ENCODE assay signal across 7 cellular contexts in genomic region chr19:47305309-47305751, GRCh38. TPM values are rescaled to one million over a fixed set of nuclear protein-coding genes. Genes with fewer than 3 reads are reported as not detected.
DNase-seq lines count a peak whose midpoint lies in the region; ATAC-seq, FAIRE-seq and TF ChIP-seq lines count a peak whose summit lies in the region.

No MANE protein-coding gene starts in this region.

- POLR2A ChIA-PET in HepG2 (lab: Yijun Ruan, JAX) = interaction anchor here (0.7 kb wide), 1 partner anchor 31 kb away, joined by 3 read pairs; the partner anchor contains the start of gene INAFM1

- DNase-seq in NCI-H128 (lab: John Stamatoyannopoulos, UW; ENCODE audit: unreplicated experiment) (peak; percentile 11), cardiac fibroblast (ENCODE audit: low read depth in 2 of 2) (peak; percentile 79 to 96), HepG2 (ENCODE audit: low spot score) (peak; percentile 81)
- peak; percentile 29 to 57 (median 34) for DNase-seq in stimulated activated CD4-positive, alpha-beta T cell treated with anti-CD3 and anti-CD28 coated beads, TNF-alpha, amount 100 ng/mL, for 24 hours (ENCODE audit: low read depth in 3 of 3)

- H4K20me1 ChIP-seq in HepG2 (ENCODE audit: insufficient read depth, low read length) = no peaks in the 10 kb centered on the region

- H3K4me2 ChIP-seq in HepG2 (ENCODE audit: low read depth, low read length) = peak overlapping the region; percentile 88

- TF ChIP-seq RAD21 in HepG2 (CRISPR knock-in tag; IDR thresholded peaks at IDR 0.05) = peak; percentile 35; the same call in 1 of the 2 replicates

- no peak for TF ChIP-seq POLR2A in HepG2 (IDR thresholded peaks at IDR 0.05; ENCODE audit: insufficient read depth in 1 of 2, low read depth in 2 of 2, low read length in 2 of 2)

- WGBS in HepG2 (ENCODE audit: low lambda C conversion rate) = 1% methylated on average over 14 of the region's 14 CpGs

- peaks cover 27% of the 10 kb centered on the region for H3K4me1 ChIP-seq in HepG2 (ENCODE audit: insufficient read depth, low read length)

- H3K27ac ChIP-seq in VCaP = 0 out of 2 replicates have a peak overlapping the region, but pooled peaks have one; percentile 12
- H3K27ac ChIP-seq in HepG2 (ENCODE audit: extremely low read length, insufficient read depth, low read length) = peak overlapping the region; percentile 32

- intact Hi-C loops in HepG2 (cut with micrococcal nuclease; ENCODE audit: unreplicated experiment) = loop anchor here (1.0 to 2.0 kb wide), 2 partner anchors 9 to 47 kb away; no protein-coding TSS in a partner anchor

- H3K9ac ChIP-seq in HepG2 (ENCODE audit: insufficient read depth, low read depth, low read length) = peak overlapping the region; percentile 10; the same call in 1 of the 2 replicates

- BruUV-seq in HepG2 (replicated peaks; lab: Mats Ljungman, UMichigan) = no TSS peak

- H3K27me3 ChIP-seq in HepG2 (ENCODE audit: control insufficient read depth in 1 of 2, insufficient read depth in 2 of 2, low read length in 2 of 2) = 0 out of 5 replicates have a peak, but pooled peaks cover 0 to 1% of the 10 kb centered on the region in 2 experiments

- no peaks in the 10 kb centered on the region for H3K9me3 ChIP-seq in HepG2 (ENCODE audit: low read length)

- in situ Hi-C loops in HepG2 (cut with HindIII; ENCODE audit: extremely low pct_ligation_motif_present, low pct_unique_long_range_greater_than_20kb) = no loop called here

- TF ChIP-seq CTCF in GM12872 (IDR thresholded peaks at IDR 0.05; ENCODE audit: insufficient read depth, low read depth, low read length) (peak; percentile 99), VCaP (conservative IDR thresholded peaks at IDR 0.05) (peak; percentile 98), cardiac fibroblast (IDR thresholded peaks at IDR 0.05; ENCODE audit: low read depth, low read length) (peak; percentile 98), HepG2 (CRISPR knock-in tag; IDR thresholded peaks at IDR 0.05) (peak; percentile 91)

- H2AFZ ChIP-seq in HepG2 (ENCODE audit: low read length) = no peak overlapping the region

- H3K36me3 ChIP-seq in HepG2 (replicated peaks in 1 of 2; ENCODE audit: control insufficient read depth in 1 of 2, insufficient read depth in 2 of 2, low read length in 2 of 2) = no peaks in the 10 kb centered on the region

- TF ChIP-seq EP300 in HepG2 (IDR thresholded peaks at IDR 0.05; ENCODE audit: low read depth in 2 of 2, low read length in 2 of 2) (peak in 1 of 2 experiments; percentile 13; a peak in 1 of 4 replicates), HepG2 (CRISPR knock-in tag; IDR thresholded peaks at IDR 0.05; ENCODE audit: borderline replicate concordance) (0 out of 2 replicates have a peak, but pooled peaks have one; percentile 16)

- no peaks in the 10 kb centered on the region for H3K79me2 ChIP-seq in HepG2 (ENCODE audit: insufficient read depth, low read length)

- no peak overlapping the region for H3K4me3 ChIP-seq in cardiac fibroblast (replicated peaks in 1 of 2; ENCODE audit: low read depth in 2 of 2, low read length in 2 of 2)
- H3K4me3 ChIP-seq in HepG2 (replicated peaks in 1 of 3; ENCODE audit: insufficient read depth in 1 of 3, low read depth in 2 of 3, low read length in 3 of 3) = peak overlapping the region in 1 of 3 experiments; percentile 13; a peak in 1 of 6 replicates

- CTCF ChIA-PET in HepG2 (lab: Yijun Ruan, JAX; ENCODE audit: low intra/inter-chr PET ratio, low total read pairs) = interaction anchor here (0.7 to 1.4 kb wide), 3 partner anchors 8 to 86 kb away, joined by 3 to 7 read pairs (median 4); no protein-coding TSS in a partner anchor

- ATAC-seq in HepG2 (peak; percentile 76), HG03565 (IDR thresholded peaks at IDR 0.05; ENCODE audit: unreplicated experiment) (no peak)

- peak; percentile 97 for FAIRE-seq in HepG2 (lab: Jason Lieb, UNC)

RNA-seq across cellular contexts. Expression of gene C5AR1, which starts 4.3 kb away (rescaled TPM):
- total RNA-seq in HepG2 (2016; rRNA removed; fragmentation: Illumina TruSeq; extraction: Trizol) = 0.07 TPM in 1 of 2 replicates, not detected in the other
- 0.71 TPM in 1 of 2 replicates, not detected in the other for total RNA-seq in HepG2 (2016; cell fraction: cytosol; rRNA removed; fragmentation: Illumina TruSeq; extraction: Trizol; ENCODE audit: low read depth)
- total RNA-seq in HepG2 (2016; cell fraction: insoluble cytoplasmic fraction; rRNA removed; fragmentation: Illumina TruSeq; extraction: Trizol) = 0.15 TPM in 1 of 2 replicates, not detected in the other
- 0.07 TPM in 1 of 2 replicates, not detected in the other for total RNA-seq in HepG2 (2016; cell fraction: membrane; rRNA removed; fragmentation: Illumina TruSeq; extraction: Trizol)
- not detected in 2 replicates for total RNA-seq in HepG2 (2016; cell fraction: nucleus; rRNA removed; fragmentation: Illumina TruSeq; extraction: Trizol)
- polyA plus RNA-seq in HepG2 (2011; rRNA removed) = 1.6 and 3.9 TPM in 2 replicates
- polyA plus RNA-seq in HepG2 (2011; cell fraction: cytosol; rRNA removed) = 0.85 and 2.3 TPM in 2 replicates
- polyA plus RNA-seq in HepG2 (2011; cell fraction: nucleus; rRNA removed) = 0.59 and 1.6 TPM in 2 replicates
- 4.2 and 10.7 TPM in 2 replicates for polyA plus RNA-seq in HepG2 (2012)
- polyA plus RNA-seq in HepG2 (2016; cell fraction: cytosol; fragmentation: Illumina TruSeq; extraction: Trizol; ENCODE audit: low read depth) = not detected in 2 replicates
- polyA plus RNA-seq in HepG2 (2016; cell fraction: insoluble cytoplasmic fraction; fragmentation: Illumina TruSeq; extraction: Trizol; ENCODE audit: low read depth) = 0.44 TPM in 1 of 2 replicates, not detected in the other
- polyA plus RNA-seq in HepG2 (2016; cell fraction: membrane; fragmentation: Illumina TruSeq; extraction: Trizol; ENCODE audit: low read depth) = 0.09 TPM in 1 of 2 replicates, not detected in the other
- 0.45 and 1.1 TPM in 2 replicates for polyA plus RNA-seq in HepG2 (2016; cell fraction: nucleus; fragmentation: Illumina TruSeq; extraction: Trizol; ENCODE audit: insufficient read depth, low read depth)
- 2.5 and 3.0 TPM in 2 replicates for polyA minus RNA-seq in HepG2 (2011; rRNA and poly(A)+ RNA removed; ENCODE audit: low replicate concordance)
- 1.8 and 2.6 TPM in 2 replicates for polyA minus RNA-seq in HepG2 (2011; cell fraction: cytosol; rRNA and poly(A)+ RNA removed)
- 0.39 and 0.75 TPM in 2 replicates for polyA minus RNA-seq in HepG2 (2011; cell fraction: nucleus; rRNA and poly(A)+ RNA removed)

RNA-seq across cellular contexts. Expression of gene C5AR2, which starts 26.6 kb away (rescaled TPM):
- 0.09 TPM in 1 of 2 replicates, not detected in the other for total RNA-seq in HepG2 (2016; rRNA removed; fragmentation: Illumina TruSeq; extraction: Trizol)
- total RNA-seq in HepG2 (2016; cell fraction: cytosol; rRNA removed; fragmentation: Illumina TruSeq; extraction: Trizol; ENCODE audit: low read depth) = not detected in 2 replicates
- not detected in 2 replicates for total RNA-seq in HepG2 (2016; cell fraction: insoluble cytoplasmic fraction; rRNA removed; fragmentation: Illumina TruSeq; extraction: Trizol)
- total RNA-seq in HepG2 (2016; cell fraction: membrane; rRNA removed; fragmentation: Illumina TruSeq; extraction: Trizol) = 0.07 TPM in 1 of 2 replicates, not detected in the other
- not detected in 2 replicates for total RNA-seq in HepG2 (2016; cell fraction: nucleus; rRNA removed; fragmentation: Illumina TruSeq; extraction: Trizol)
- polyA plus RNA-seq in HepG2 (2011; rRNA removed) = 0.24 and 0.26 TPM in 2 replicates
- 0.18 and 0.28 TPM in 2 replicates for polyA plus RNA-seq in HepG2 (2011; cell fraction: cytosol; rRNA removed)
- 0.50 and 0.66 TPM in 2 replicates for polyA plus RNA-seq in HepG2 (2011; cell fraction: nucleus; rRNA removed)
- 0.20 and 0.30 TPM in 2 replicates for polyA plus RNA-seq in HepG2 (2012)
- not detected in 2 replicates for polyA plus RNA-seq in HepG2 (2016; cell fraction: cytosol; fragmentation: Illumina TruSeq; extraction: Trizol; ENCODE audit: low read depth)
- polyA plus RNA-seq in HepG2 (2016; cell fraction: insoluble cytoplasmic fraction; fragmentation: Illumina TruSeq; extraction: Trizol; ENCODE audit: low read depth) = not detected in 2 replicates
- polyA plus RNA-seq in HepG2 (2016; cell fraction: membrane; fragmentation: Illumina TruSeq; extraction: Trizol; ENCODE audit: low read depth) = not detected in 2 replicates
- not detected in 2 replicates for polyA plus RNA-seq in HepG2 (2016; cell fraction: nucleus; fragmentation: Illumina TruSeq; extraction: Trizol; ENCODE audit: insufficient read depth, low read depth)
- polyA minus RNA-seq in HepG2 (2011; rRNA and poly(A)+ RNA removed; ENCODE audit: low replicate concordance) = 0.48 and 6.7 TPM in 2 replicates
- 0.10 and 0.18 TPM in 2 replicates for polyA minus RNA-seq in HepG2 (2011; cell fraction: cytosol; rRNA and poly(A)+ RNA removed)
- polyA minus RNA-seq in HepG2 (2011; cell fraction: nucleus; rRNA and poly(A)+ RNA removed) = 0.25 TPM in 1 of 2 replicates, not detected in the other

RNA-seq across cellular contexts. Expression of gene INAFM1, which starts 30.6 kb away (rescaled TPM):
- total RNA-seq in HepG2 (2016; rRNA removed; fragmentation: Illumina TruSeq; extraction: Trizol) = 1.00 and 1.9 TPM in 2 replicates
- 0.81 and 1.1 TPM in 2 replicates for total RNA-seq in HepG2 (2016; cell fraction: cytosol; rRNA removed; fragmentation: Illumina TruSeq; extraction: Trizol; ENCODE audit: low read depth)
- total RNA-seq in HepG2 (2016; cell fraction: insoluble cytoplasmic fraction; rRNA removed; fragmentation: Illumina TruSeq; extraction: Trizol) = 1.1 and 1.8 TPM in 2 replicates
- total RNA-seq in HepG2 (2016; cell fraction: membrane; rRNA removed; fragmentation: Illumina TruSeq; extraction: Trizol) = 1.0 and 1.2 TPM in 2 replicates
- 0.78 and 1.0 TPM in 2 replicates for total RNA-seq in HepG2 (2016; cell fraction: nucleus; rRNA removed; fragmentation: Illumina TruSeq; extraction: Trizol)
- 0.88 and 1.3 TPM in 2 replicates for polyA plus RNA-seq in HepG2 (2011; rRNA removed)
- 0.60 and 0.93 TPM in 2 replicates for polyA plus RNA-seq in HepG2 (2011; cell fraction: cytosol; rRNA removed)
- 5.3 and 5.5 TPM in 2 replicates for polyA plus RNA-seq in HepG2 (2011; cell fraction: nucleus; rRNA removed)
- polyA plus RNA-seq in HepG2 (2012) = 2.8 and 3.1 TPM in 2 replicates
- polyA plus RNA-seq in HepG2 (2016; cell fraction: cytosol; fragmentation: Illumina TruSeq; extraction: Trizol; ENCODE audit: low read depth) = 2.2 and 2.5 TPM in 2 replicates
- 1.8 and 2.4 TPM in 2 replicates for polyA plus RNA-seq in HepG2 (2016; cell fraction: insoluble cytoplasmic fraction; fragmentation: Illumina TruSeq; extraction: Trizol; ENCODE audit: low read depth)
- polyA plus RNA-seq in HepG2 (2016; cell fraction: membrane; fragmentation: Illumina TruSeq; extraction: Trizol; ENCODE audit: low read depth) = 1.7 and 2.2 TPM in 2 replicates
- 4.5 and 6.9 TPM in 2 replicates for polyA plus RNA-seq in HepG2 (2016; cell fraction: nucleus; fragmentation: Illumina TruSeq; extraction: Trizol; ENCODE audit: insufficient read depth, low read depth)
- polyA minus RNA-seq in HepG2 (2011; rRNA and poly(A)+ RNA removed; ENCODE audit: low replicate concordance) = 0.35 and 1.3 TPM in 2 replicates
- 1.2 and 1.5 TPM in 2 replicates for polyA minus RNA-seq in HepG2 (2011; cell fraction: cytosol; rRNA and poly(A)+ RNA removed)
- polyA minus RNA-seq in HepG2 (2011; cell fraction: nucleus; rRNA and poly(A)+ RNA removed) = 0.99 and 1.4 TPM in 2 replicates

RNA-seq across cellular contexts. Expression of gene DHX34, which starts 43.8 kb away (rescaled TPM):
- 8.0 and 12.0 TPM in 2 replicates for total RNA-seq in HepG2 (2016; rRNA removed; fragmentation: Illumina TruSeq; extraction: Trizol)
- 11.3 and 11.4 TPM in 2 replicates for total RNA-seq in HepG2 (2016; cell fraction: cytosol; rRNA removed; fragmentation: Illumina TruSeq; extraction: Trizol; ENCODE audit: low read depth)
- 6.8 and 12.8 TPM in 2 replicates for total RNA-seq in HepG2 (2016; cell fraction: insoluble cytoplasmic fraction; rRNA removed; fragmentation: Illumina TruSeq; extraction: Trizol)
- 8.6 and 9.9 TPM in 2 replicates for total RNA-seq in HepG2 (2016; cell fraction: membrane; rRNA removed; fragmentation: Illumina TruSeq; extraction: Trizol)
- total RNA-seq in HepG2 (2016; cell fraction: nucleus; rRNA removed; fragmentation: Illumina TruSeq; extraction: Trizol) = 12.8 and 13.1 TPM in 2 replicates
- polyA plus RNA-seq in HepG2 (2011; rRNA removed) = 9.2 and 12.5 TPM in 2 replicates
- 4.0 and 5.9 TPM in 2 replicates for polyA plus RNA-seq in HepG2 (2011; cell fraction: cytosol; rRNA removed)
- polyA plus RNA-seq in HepG2 (2011; cell fraction: nucleus; rRNA removed) = 50.6 and 52.9 TPM in 2 replicates
- polyA plus RNA-seq in HepG2 (2012) = 6.5 and 9.0 TPM in 2 replicates
- polyA plus RNA-seq in HepG2 (2016; cell fraction: cytosol; fragmentation: Illumina TruSeq; extraction: Trizol; ENCODE audit: low read depth) = 2.1 and 2.4 TPM in 2 replicates
- polyA plus RNA-seq in HepG2 (2016; cell fraction: insoluble cytoplasmic fraction; fragmentation: Illumina TruSeq; extraction: Trizol; ENCODE audit: low read depth) = 6.9 and 11.0 TPM in 2 replicates
- 3.7 and 4.3 TPM in 2 replicates for polyA plus RNA-seq in HepG2 (2016; cell fraction: membrane; fragmentation: Illumina TruSeq; extraction: Trizol; ENCODE audit: low read depth)
- polyA plus RNA-seq in HepG2 (2016; cell fraction: nucleus; fragmentation: Illumina TruSeq; extraction: Trizol; ENCODE audit: insufficient read depth, low read depth) = 28.7 and 30.5 TPM in 2 replicates
- polyA minus RNA-seq in HepG2 (2011; rRNA and poly(A)+ RNA removed; ENCODE audit: low replicate concordance) = 18.8 and 19.4 TPM in 2 replicates
- 3.9 and 7.7 TPM in 2 replicates for polyA minus RNA-seq in HepG2 (2011; cell fraction: cytosol; rRNA and poly(A)+ RNA removed)
- 16.0 and 18.4 TPM in 2 replicates for polyA minus RNA-seq in HepG2 (2011; cell fraction: nucleus; rRNA and poly(A)+ RNA removed)

RNA-seq across cellular contexts. Expression of gene CCDC9, which starts 49.0 kb away (rescaled TPM):
- 5.9 and 6.3 TPM in 2 replicates for total RNA-seq in HepG2 (2016; rRNA removed; fragmentation: Illumina TruSeq; extraction: Trizol)
- total RNA-seq in HepG2 (2016; cell fraction: cytosol; rRNA removed; fragmentation: Illumina TruSeq; extraction: Trizol; ENCODE audit: low read depth) = 3.4 and 3.5 TPM in 2 replicates
- 3.8 and 7.1 TPM in 2 replicates for total RNA-seq in HepG2 (2016; cell fraction: insoluble cytoplasmic fraction; rRNA removed; fragmentation: Illumina TruSeq; extraction: Trizol)
- total RNA-seq in HepG2 (2016; cell fraction: membrane; rRNA removed; fragmentation: Illumina TruSeq; extraction: Trizol) = 4.5 and 5.0 TPM in 2 replicates
- 4.4 and 5.5 TPM in 2 replicates for total RNA-seq in HepG2 (2016; cell fraction: nucleus; rRNA removed; fragmentation: Illumina TruSeq; extraction: Trizol)
- polyA plus RNA-seq in HepG2 (2011; rRNA removed) = 2.9 and 3.0 TPM in 2 replicates
- polyA plus RNA-seq in HepG2 (2011; cell fraction: cytosol; rRNA removed) = 2.1 and 2.2 TPM in 2 replicates
- 10.1 and 11.8 TPM in 2 replicates for polyA plus RNA-seq in HepG2 (2011; cell fraction: nucleus; rRNA removed)
- 10.0 TPM in 2 replicates for polyA plus RNA-seq in HepG2 (2012)
- polyA plus RNA-seq in HepG2 (2016; cell fraction: cytosol; fragmentation: Illumina TruSeq; extraction: Trizol; ENCODE audit: low read depth) = 1.6 and 1.8 TPM in 2 replicates
- 9.0 and 10.3 TPM in 2 replicates for polyA plus RNA-seq in HepG2 (2016; cell fraction: insoluble cytoplasmic fraction; fragmentation: Illumina TruSeq; extraction: Trizol; ENCODE audit: low read depth)
- 3.6 and 3.9 TPM in 2 replicates for polyA plus RNA-seq in HepG2 (2016; cell fraction: membrane; fragmentation: Illumina TruSeq; extraction: Trizol; ENCODE audit: low read depth)
- 22.8 and 25.7 TPM in 2 replicates for polyA plus RNA-seq in HepG2 (2016; cell fraction: nucleus; fragmentation: Illumina TruSeq; extraction: Trizol; ENCODE audit: insufficient read depth, low read depth)
- polyA minus RNA-seq in HepG2 (2011; rRNA and poly(A)+ RNA removed; ENCODE audit: low replicate concordance) = 1.8 and 6.2 TPM in 2 replicates
- 0.99 and 1.7 TPM in 2 replicates for polyA minus RNA-seq in HepG2 (2011; cell fraction: cytosol; rRNA and poly(A)+ RNA removed)
- polyA minus RNA-seq in HepG2 (2011; cell fraction: nucleus; rRNA and poly(A)+ RNA removed) = 6.3 and 7.5 TPM in 2 replicates

Comparison
In these comparisons a context has a peak if more than half of its experiments do, and no peak if none do; other contexts are left out.
1. DNase-seq: peak in every context shown above with its lines; median percentile 88 in cardiac fibroblast; 81 in HepG2; 34 in stimulated activated CD4-positive, alpha-beta T cell treated with anti-CD3 and anti-CD28 coated beads, TNF-alpha, amount 100 ng/mL, for 24 hours; 11 in NCI-H128.